1 cellular context compared by ENCODE assay signal in the genomic region with DNA sequence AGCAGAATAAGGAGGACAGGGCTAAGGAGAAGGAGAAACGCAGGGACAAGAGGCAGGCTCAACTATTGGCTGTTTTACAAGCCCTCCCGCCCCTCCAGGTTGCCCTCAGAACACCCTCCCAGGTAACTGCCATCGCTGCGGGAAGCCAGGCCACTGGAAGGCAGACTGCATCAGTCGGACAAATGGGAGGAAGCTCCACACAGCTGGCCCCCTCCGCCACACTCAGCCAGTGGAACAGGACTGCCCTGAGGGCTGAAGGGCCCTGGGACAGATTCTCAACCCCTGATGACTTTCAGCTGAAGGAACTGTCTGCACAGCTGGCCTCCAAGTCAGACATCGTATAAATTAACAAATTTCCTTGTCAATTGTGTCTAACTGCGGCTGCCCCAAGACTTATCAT.
TF ChIP-seq lines count a peak whose summit lies in the region.

No MANE protein-coding gene starts in this region.

TF ChIP-seq in WTC11, 78 proteins besides CTCF, POLR2A, EP300 and RAD21 (continued from another document):
- TF ChIP-seq, protein P1, sequence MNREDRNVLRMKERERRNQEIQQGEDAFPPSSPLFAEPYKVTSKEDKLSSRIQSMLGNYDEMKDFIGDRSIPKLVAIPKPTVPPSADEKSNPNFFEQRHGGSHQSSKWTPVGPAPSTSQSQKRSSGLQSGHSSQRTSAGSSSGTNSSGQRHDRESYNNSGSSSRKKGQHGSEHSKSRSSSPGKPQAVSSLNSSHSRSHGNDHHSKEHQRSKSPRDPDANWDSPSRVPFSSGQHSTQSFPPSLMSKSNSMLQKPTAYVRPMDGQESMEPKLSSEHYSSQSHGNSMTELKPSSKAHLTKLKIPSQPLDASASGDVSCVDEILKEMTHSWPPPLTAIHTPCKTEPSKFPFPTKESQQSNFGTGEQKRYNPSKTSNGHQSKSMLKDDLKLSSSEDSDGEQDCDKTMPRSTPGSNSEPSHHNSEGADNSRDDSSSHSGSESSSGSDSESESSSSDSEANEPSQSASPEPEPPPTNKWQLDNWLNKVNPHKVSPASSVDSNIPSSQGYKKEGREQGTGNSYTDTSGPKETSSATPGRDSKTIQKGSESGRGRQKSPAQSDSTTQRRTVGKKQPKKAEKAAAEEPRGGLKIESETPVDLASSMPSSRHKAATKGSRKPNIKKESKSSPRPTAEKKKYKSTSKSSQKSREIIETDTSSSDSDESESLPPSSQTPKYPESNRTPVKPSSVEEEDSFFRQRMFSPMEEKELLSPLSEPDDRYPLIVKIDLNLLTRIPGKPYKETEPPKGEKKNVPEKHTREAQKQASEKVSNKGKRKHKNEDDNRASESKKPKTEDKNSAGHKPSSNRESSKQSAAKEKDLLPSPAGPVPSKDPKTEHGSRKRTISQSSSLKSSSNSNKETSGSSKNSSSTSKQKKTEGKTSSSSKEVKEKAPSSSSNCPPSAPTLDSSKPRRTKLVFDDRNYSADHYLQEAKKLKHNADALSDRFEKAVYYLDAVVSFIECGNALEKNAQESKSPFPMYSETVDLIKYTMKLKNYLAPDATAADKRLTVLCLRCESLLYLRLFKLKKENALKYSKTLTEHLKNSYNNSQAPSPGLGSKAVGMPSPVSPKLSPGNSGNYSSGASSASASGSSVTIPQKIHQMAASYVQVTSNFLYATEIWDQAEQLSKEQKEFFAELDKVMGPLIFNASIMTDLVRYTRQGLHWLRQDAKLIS (CRISPR knock-in tag; IDR thresholded peaks at IDR 0.05; ENCODE audit: borderline replicate concordance), result no peak
- no peak for TF ChIP-seq STAT6 (CRISPR knock-in tag; conservative IDR thresholded peaks at IDR 0.05; ENCODE audit: low read depth)
- no peak for TF ChIP-seq E2F4 (CRISPR knock-in tag; IDR thresholded peaks at IDR 0.05; ENCODE audit: borderline replicate concordance, low read depth)
- no peak for TF ChIP-seq NFE2L1 (CRISPR knock-in tag; IDR thresholded peaks at IDR 0.05)
- no peak for TF ChIP-seq JUN (CRISPR knock-in tag; IDR thresholded peaks at IDR 0.05)
